6 cellular contexts compared by ENCODE assay signal in genomic region chr3:70558955-70559354, GRCh38.
"Had no signal": no experiment of that assay in that cellular context is flagged by ENCODE, and none has a peak within 500 bp of the region (broad histone marks: within the 10 kb centered on the region; RNA-seq: fewer than 3 reads in every experiment).

No MANE protein-coding gene starts in this region.

- H3K4me1 Mint-ChIP-seq: IgD-negative memory B cell had no signal

- H3K9me3 Mint-ChIP-seq: GM23338, H9 had no signal

- H3K27ac Mint-ChIP-seq: GM23338, H9, IgD-negative memory B cell had no signal

- H3K4me3 Mint-ChIP-seq: GM23338, H9 had no signal

- H3K36me3 Mint-ChIP-seq: IgD-negative memory B cell had no signal

- ATAC-seq: GM23338, HepG2 had no signal

- DNase-seq: H9, HCEC 1CT had no signal

- H3K27ac ChIP-seq: HL-60 had no signal

- H3K4me3 ChIP-seq: GM23338 had no signal
